In the genomic region with DNA sequence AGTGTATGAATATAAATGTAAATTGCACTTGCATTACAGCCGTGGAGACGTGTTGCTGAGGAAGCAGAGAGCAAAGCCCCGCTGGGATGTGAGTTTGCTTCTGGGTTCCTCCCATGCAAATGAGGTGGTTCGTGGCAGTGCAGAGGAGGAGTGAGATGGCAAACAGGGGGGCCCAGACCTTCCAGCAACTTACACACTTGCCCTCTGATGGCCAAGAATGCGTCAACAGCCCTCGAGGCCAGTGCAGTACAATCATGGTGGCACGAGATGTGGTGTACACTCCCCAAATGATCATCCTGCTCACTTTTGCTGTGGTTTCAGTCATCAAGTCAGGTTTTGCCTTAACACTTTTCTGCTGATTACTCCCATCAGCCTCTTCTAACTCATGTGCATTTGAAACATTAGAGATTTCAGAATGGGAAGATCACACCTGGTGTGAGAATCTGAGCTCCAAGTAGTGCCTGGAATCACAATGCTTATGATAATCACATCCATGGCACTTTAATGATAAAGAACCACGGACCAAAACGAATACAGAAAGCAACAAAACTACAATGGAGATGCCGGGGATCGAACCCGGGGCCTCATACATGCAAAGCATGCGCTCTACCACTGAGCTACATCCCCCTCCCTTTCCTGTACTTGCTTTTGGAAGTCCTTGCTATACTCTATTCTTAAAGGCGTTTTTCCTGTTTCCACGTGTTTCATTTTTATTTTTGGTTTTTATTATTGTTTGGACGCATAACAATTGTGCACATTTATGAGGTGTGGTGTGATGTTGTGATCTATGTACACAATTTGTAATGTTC, we compare ENCODE assay signal across 1 cellular context.
A peak's percentile ranks its signal among the peaks of the same experiment; 100 is the strongest.
TF ChIP-seq lines count a peak whose summit lies in the region.

No MANE protein-coding gene starts in this region.

TF ChIP-seq in K562, 482 proteins besides CTCF, POLR2A, EP300 and RAD21 (continued from another document and continues in another):
- TF ChIP-seq ELK3 (CRISPR knock-in tag; IDR thresholded peaks at IDR 0.05) = no peak
- TF ChIP-seq ZBTB1 (CRISPR knock-in tag; IDR thresholded peaks at IDR 0.05; ENCODE audit: borderline replicate concordance, low read depth) = no peak
- no peak for TF ChIP-seq NCOA4 (IDR thresholded peaks at IDR 0.05; ENCODE audit: partially characterized antibody)
- TF ChIP-seq ETV6 (IDR thresholded peaks at IDR 0.05; ENCODE audit: borderline replicate concordance in 1 of 2, low read depth in 2 of 2, low read length in 1 of 2) = no peak
- TF ChIP-seq ETV6 (CRISPR knock-in tag; IDR thresholded peaks at IDR 0.05; ENCODE audit: borderline replicate concordance) = no peak
- TF ChIP-seq ZNF518B (CRISPR knock-in tag; IDR thresholded peaks at IDR 0.05) = no peak
- TF ChIP-seq CCAR2 (IDR thresholded peaks at IDR 0.05; ENCODE audit: low read depth, low read length) = no peak
- no peak for TF ChIP-seq NR2F6 (CRISPR knock-in tag; IDR thresholded peaks at IDR 0.05)
- TF ChIP-seq SMARCE1 (IDR thresholded peaks at IDR 0.05) = no peak
- no peak for TF ChIP-seq SRF (CRISPR knock-in tag; IDR thresholded peaks at IDR 0.05)
- no peak for TF ChIP-seq ZNF232 (CRISPR knock-in tag; IDR thresholded peaks at IDR 0.05)
- no peak for TF ChIP-seq NONO (IDR thresholded peaks at IDR 0.05; ENCODE audit: low read depth in 2 of 2, low read length in 1 of 2)
- no peak for TF ChIP-seq SNIP1 (IDR thresholded peaks at IDR 0.05; ENCODE audit: low read depth)
- TF ChIP-seq PTBP1 (IDR thresholded peaks at IDR 0.05; ENCODE audit: low read depth, low read length) = no peak
- TF ChIP-seq SRSF7 (optimal IDR thresholded peaks at IDR 0.05; ENCODE audit: low read depth, low read length) = no peak
- TF ChIP-seq NCOR1 (IDR thresholded peaks at IDR 0.05) = no peak
- no peak for TF ChIP-seq FOXK1 (CRISPR knock-in tag; IDR thresholded peaks at IDR 0.05; ENCODE audit: borderline replicate concordance)
- TF ChIP-seq RREB1 (CRISPR knock-in tag; IDR thresholded peaks at IDR 0.05) = peak; percentile 62; the same call in 1 of the 2 replicates
- TF ChIP-seq TBP (optimal IDR thresholded peaks at IDR 0.05; ENCODE audit: low read depth, low read length) = peak; percentile 99
- TF ChIP-seq BMI1 (IDR thresholded peaks at IDR 0.05; ENCODE audit: low read length) = no peak
- TF ChIP-seq TAF7 (tag; IDR thresholded peaks at IDR 0.05) = no peak
- no peak for TF ChIP-seq SIN3B (IDR thresholded peaks at IDR 0.05; ENCODE audit: low read depth)
- no peak; a peak in 1 of 4 replicates for TF ChIP-seq ZNF639 (CRISPR knock-in tag; conservative IDR thresholded peaks at IDR 0.05 in 1 of 2, IDR thresholded peaks at IDR 0.05 in 1 of 2)
- TF ChIP-seq IRF2 (CRISPR knock-in tag; IDR thresholded peaks at IDR 0.05) = no peak
- TF ChIP-seq USF2 (CRISPR knock-in tag; IDR thresholded peaks at IDR 0.05) = no peak
- no peak for TF ChIP-seq DPF2 (IDR thresholded peaks at IDR 0.05)
- no peak for TF ChIP-seq KLF13 (tag; IDR thresholded peaks at IDR 0.05; ENCODE audit: borderline replicate concordance, low read depth)
- TF ChIP-seq POLR2G (IDR thresholded peaks at IDR 0.05; ENCODE audit: low read depth, low read length) = no peak
- no peak for TF ChIP-seq ZNF146 (CRISPR knock-in tag; IDR thresholded peaks at IDR 0.05; ENCODE audit: unreplicated experiment)
- TF ChIP-seq ZNF699 (CRISPR knock-in tag; IDR thresholded peaks at IDR 0.05; ENCODE audit: insufficient replicate concordance) = no peak
- peak; percentile 62 for TF ChIP-seq BHLHE40 (IDR thresholded peaks at IDR 0.05; ENCODE audit: low read length)
- TF ChIP-seq, protein P1, sequence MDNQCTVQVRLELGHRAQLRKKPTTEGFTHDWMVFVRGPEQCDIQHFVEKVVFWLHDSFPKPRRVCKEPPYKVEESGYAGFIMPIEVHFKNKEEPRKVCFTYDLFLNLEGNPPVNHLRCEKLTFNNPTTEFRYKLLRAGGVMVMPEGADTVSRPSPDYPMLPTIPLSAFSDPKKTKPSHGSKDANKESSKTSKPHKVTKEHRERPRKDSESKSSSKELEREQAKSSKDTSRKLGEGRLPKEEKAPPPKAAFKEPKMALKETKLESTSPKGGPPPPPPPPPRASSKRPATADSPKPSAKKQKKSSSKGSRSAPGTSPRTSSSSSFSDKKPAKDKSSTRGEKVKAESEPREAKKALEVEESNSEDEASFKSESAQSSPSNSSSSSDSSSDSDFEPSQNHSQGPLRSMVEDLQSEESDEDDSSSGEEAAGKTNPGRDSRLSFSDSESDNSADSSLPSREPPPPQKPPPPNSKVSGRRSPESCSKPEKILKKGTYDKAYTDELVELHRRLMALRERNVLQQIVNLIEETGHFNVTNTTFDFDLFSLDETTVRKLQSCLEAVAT (IDR thresholded peaks at IDR 0.05) = peak in 1 of 2 experiments; percentile 53; a peak in 1 of 4 replicates
- no peak for TF ChIP-seq MCM2 (IDR thresholded peaks at IDR 0.05; ENCODE audit: low read depth)
- no peak for TF ChIP-seq ESRRB (CRISPR knock-in tag; IDR thresholded peaks at IDR 0.05; ENCODE audit: borderline replicate concordance)
- no peak for TF ChIP-seq KDM1A (IDR thresholded peaks at IDR 0.05)
- TF ChIP-seq, protein P2, sequence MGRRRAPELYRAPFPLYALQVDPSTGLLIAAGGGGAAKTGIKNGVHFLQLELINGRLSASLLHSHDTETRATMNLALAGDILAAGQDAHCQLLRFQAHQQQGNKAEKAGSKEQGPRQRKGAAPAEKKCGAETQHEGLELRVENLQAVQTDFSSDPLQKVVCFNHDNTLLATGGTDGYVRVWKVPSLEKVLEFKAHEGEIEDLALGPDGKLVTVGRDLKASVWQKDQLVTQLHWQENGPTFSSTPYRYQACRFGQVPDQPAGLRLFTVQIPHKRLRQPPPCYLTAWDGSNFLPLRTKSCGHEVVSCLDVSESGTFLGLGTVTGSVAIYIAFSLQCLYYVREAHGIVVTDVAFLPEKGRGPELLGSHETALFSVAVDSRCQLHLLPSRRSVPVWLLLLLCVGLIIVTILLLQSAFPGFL (CRISPR knock-in tag; IDR thresholded peaks at IDR 0.05) = no peak
- TF ChIP-seq CBFB (CRISPR knock-in tag; IDR thresholded peaks at IDR 0.05) = no peak
- TF ChIP-seq ZNF197 (CRISPR knock-in tag; IDR thresholded peaks at IDR 0.05; ENCODE audit: low read depth) = 0 out of 2 replicates have a peak, but pooled peaks have one; percentile 11
- peak; percentile 68; the same call in 1 of the 2 replicates for TF ChIP-seq BCOR (IDR thresholded peaks at IDR 0.05)
- no peak for TF ChIP-seq ZNF134 (CRISPR knock-in tag; conservative IDR thresholded peaks at IDR 0.05)
- no peak for TF ChIP-seq BCL6 (CRISPR knock-in tag; IDR thresholded peaks at IDR 0.05)
- TF ChIP-seq KAT2B (IDR thresholded peaks at IDR 0.05; ENCODE audit: low read depth, low read length) = no peak
- TF ChIP-seq, protein P3, sequence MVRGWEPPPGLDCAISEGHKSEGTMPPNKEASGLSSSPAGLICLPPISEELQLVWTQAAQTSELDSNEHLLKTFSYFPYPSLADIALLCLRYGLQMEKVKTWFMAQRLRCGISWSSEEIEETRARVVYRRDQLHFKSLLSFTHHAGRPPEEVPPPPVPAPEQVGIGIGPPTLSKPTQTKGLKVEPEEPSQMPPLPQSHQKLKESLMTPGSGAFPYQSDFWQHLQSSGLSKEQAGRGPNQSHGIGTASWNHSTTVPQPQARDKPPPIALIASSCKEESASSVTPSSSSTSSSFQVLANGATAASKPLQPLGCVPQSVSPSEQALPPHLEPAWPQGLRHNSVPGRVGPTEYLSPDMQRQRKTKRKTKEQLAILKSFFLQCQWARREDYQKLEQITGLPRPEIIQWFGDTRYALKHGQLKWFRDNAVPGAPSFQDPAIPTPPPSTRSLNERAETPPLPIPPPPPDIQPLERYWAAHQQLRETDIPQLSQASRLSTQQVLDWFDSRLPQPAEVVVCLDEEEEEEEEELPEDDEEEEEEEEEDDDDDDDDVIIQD (CRISPR knock-in tag; IDR thresholded peaks at IDR 0.05) = no peak
- no peak for TF ChIP-seq TRIM28 (IDR thresholded peaks at IDR 0.05)
